ENCODE assay signal across 20 cellular contexts in genomic region chr5:171648279-171648774, GRCh38.
"Had no signal": no experiment of that assay in that cellular context is flagged by ENCODE, and none has a peak within 500 bp of the region (broad histone marks: within the 10 kb centered on the region; RNA-seq: fewer than 3 reads in every experiment).

No MANE protein-coding gene starts in this region.

- FAIRE-seq: islet of Langerhans had no signal

- H3K4me1 Mint-ChIP-seq: naive B cell; stimulated activated memory B cell treated with anti-CD40 and anti-IgM and Interleukin-4, amounts not matched to agents 10 μg/mL and 1 μg/mL and 100 μg/mL, for 72 hours had no signal

- H3K4me1 ChIP-seq: psoas muscle, right lobe of liver, tibial artery, upper lobe of left lung, uterus had no signal

- H3K36me3 ChIP-seq: heart left ventricle, right lobe of liver, tibial artery, upper lobe of left lung, uterus had no signal

- ATAC-seq: psoas muscle had no signal

- DNase-seq: effector CD4-positive, alpha-beta T cell; foreskin melanocyte; heart left ventricle; hippocampal formation; kidney glomerular epithelial cell; naive B cell; occipital lobe; psoas muscle; retina; right lobe of liver; stimulated activated CD4-positive, alpha-beta T cell treated with anti-CD3 and anti-CD28 coated beads, Interleukin-15, amount 100 ng/mL, for 24 hours; stimulated activated CD4-positive, alpha-beta T cell treated with anti-CD3 and anti-CD28 coated beads, Interleukin-1b, Interleukin-23, amount 100 ng/mL, for 48 hours; stimulated activated CD4-positive, alpha-beta T cell treated with anti-CD3 and anti-CD28 coated beads, Interleukin-4, amount 100 ng/mL, for 24 hours; tibial artery; upper lobe of left lung; uterus had no signal

- H3K27me3 ChIP-seq: heart left ventricle, right lobe of liver, upper lobe of left lung, uterus had no signal

- H3K9me3 Mint-ChIP-seq: stimulated activated memory B cell treated with anti-CD40 and anti-IgM and Interleukin-4, amounts not matched to agents 10 μg/mL and 1 μg/mL and 100 μg/mL, for 72 hours had no signal

- H3K4me3 Mint-ChIP-seq: naive B cell; nephron; stimulated activated memory B cell treated with anti-CD40 and anti-IgM and Interleukin-4, amounts not matched to agents 10 μg/mL and 1 μg/mL and 100 μg/mL, for 72 hours; stimulated activated naive CD8-positive, alpha-beta T cell treated with anti-CD3 and anti-CD28 coated beads, Interleukin-15, Interleukin-2, amounts not matched to agents 100 ng/mL and 50 ng/mL, for 24 hours had no signal

- H3K36me3 Mint-ChIP-seq: stimulated activated memory B cell treated with anti-CD40 and anti-IgM and Interleukin-4, amounts not matched to agents 10 μg/mL and 1 μg/mL and 100 μg/mL, for 72 hours had no signal

- H3K27ac Mint-ChIP-seq: naive B cell; stimulated activated memory B cell treated with anti-CD40 and anti-IgM and Interleukin-4, amounts not matched to agents 10 μg/mL and 1 μg/mL and 100 μg/mL, for 72 hours; stimulated activated naive CD8-positive, alpha-beta T cell treated with anti-CD3 and anti-CD28 coated beads, Interleukin-15, Interleukin-2, amounts not matched to agents 100 ng/mL and 50 ng/mL, for 24 hours had no signal

- H3K4me3 ChIP-seq: heart left ventricle, psoas muscle, right lobe of liver, tibial artery, upper lobe of left lung, uterus had no signal

- H3K27ac ChIP-seq: psoas muscle, right lobe of liver, tibial artery, upper lobe of left lung, uterus had no signal

- H3K9me3 ChIP-seq: heart left ventricle, psoas muscle, right lobe of liver, tibial artery, upper lobe of left lung, uterus had no signal
